8 cellular contexts compared by ENCODE assay signal in genomic region chr3:186414735-186415419, GRCh38. TPM values are rescaled to one million over a fixed set of nuclear protein-coding genes. Genes with fewer than 3 reads are reported as not detected.
DNase-seq lines count a peak whose midpoint lies in the region; ATAC-seq and TF ChIP-seq lines count a peak whose summit lies in the region.

No MANE protein-coding gene starts in this region.

- H2AFZ ChIP-seq in KMS-11 (ENCODE audit: low read depth) (peak overlapping the region; percentile 85), mammary epithelial cell (ENCODE audit: low read depth, low read length) (peak overlapping the region; percentile 25), parathyroid adenoma (no peak overlapping the region)

- no peaks in the 10 kb centered on the region for H3K27me3 ChIP-seq in KMS-11 (ENCODE audit: insufficient read depth, low read depth)
- H3K27me3 ChIP-seq in mammary epithelial cell (ENCODE audit: insufficient read depth, low read length): no peaks in the 10 kb centered on the region
- H3K27me3 ChIP-seq in parathyroid adenoma (ENCODE audit: control insufficient read depth, insufficient read depth, low read length): no peaks in the 10 kb centered on the region

- ATAC-seq in HG02884 (IDR thresholded peaks at IDR 0.05; ENCODE audit: unreplicated experiment): no peak

- peak overlapping the region; percentile 78 for H3K4me2 ChIP-seq in KMS-11
- peak overlapping the region; percentile 58 for H3K4me2 ChIP-seq in mammary epithelial cell (ENCODE audit: insufficient read depth, low read depth, low read length)
- H3K4me2 ChIP-seq in parathyroid adenoma (ENCODE audit: low read length): peak overlapping the region; percentile 73

- no peaks in the 10 kb centered on the region for H3K36me3 ChIP-seq in KMS-11 (ENCODE audit: insufficient read depth)
- H3K36me3 ChIP-seq in mammary epithelial cell (ENCODE audit: insufficient read depth, low read length): no peaks in the 10 kb centered on the region
- H3K36me3 ChIP-seq in parathyroid adenoma (ENCODE audit: control insufficient read depth, insufficient read depth, low read length): no peaks in the 10 kb centered on the region

- H3K9ac ChIP-seq in KMS-11 (peak overlapping the region; percentile 59; the same call in 1 of the 2 replicates), mammary epithelial cell (ENCODE audit: insufficient read depth, low read length) (no peak overlapping the region), parathyroid adenoma (no peak overlapping the region)

- CTCF ChIA-PET in mammary epithelial cell (lab: Charles Lee; ENCODE audit: low non-redundant PET): no interaction called here

- no TSS peak for BruUV-seq in mammary epithelial cell (replicated peaks; lab: Mats Ljungman, UMichigan)

- no peaks in the 10 kb centered on the region for H3K9me3 ChIP-seq in mammary epithelial cell (replicated peaks; ENCODE audit: insufficient read depth, low read length)
- H3K9me3 ChIP-seq in parathyroid adenoma (ENCODE audit: control insufficient read depth, low read length): no peaks in the 10 kb centered on the region

- H3K4me1 ChIP-seq in KMS-11 (ENCODE audit: low read depth, poor library complexity, severe bottlenecking): peaks cover 22% of the 10 kb centered on the region
- peaks cover 53% of the 10 kb centered on the region for H3K4me1 ChIP-seq in mammary epithelial cell (ENCODE audit: insufficient read depth, low read length)
- peaks cover 25% of the 10 kb centered on the region for H3K4me1 ChIP-seq in parathyroid adenoma

- no peak for TF ChIP-seq CTCF in KMS-11 (conservative IDR thresholded peaks at IDR 0.05; ENCODE audit: low read depth, low read length)
- no peak for TF ChIP-seq CTCF in mammary epithelial cell (conservative IDR thresholded peaks at IDR 0.05 in 1 of 2, IDR thresholded peaks at IDR 0.05 in 1 of 2; ENCODE audit: extremely low read depth in 1 of 2, insufficient read depth in 1 of 2, low read depth in 1 of 2, low read length in 2 of 2)
- TF ChIP-seq CTCF in parathyroid adenoma (IDR thresholded peaks at IDR 0.05): no peak

- WGBS in mammary epithelial cell (ENCODE audit: low coverage, missing lambda C conversion rate): 33% methylated on average over 4 of the region's 4 CpGs

- H3K79me2 ChIP-seq in KMS-11 (ENCODE audit: insufficient read depth, low read depth) (no peaks in the 10 kb centered on the region), mammary epithelial cell (ENCODE audit: insufficient read depth, low read length) (no peaks in the 10 kb centered on the region), parathyroid adenoma (no peaks in the 10 kb centered on the region)

- dilution Hi-C loops in mammary epithelial cell (cut with HindIII; ENCODE audit: low sequenced_read_pairs): loop anchor here (5.0 kb wide), 1 partner anchor 102 kb away; no protein-coding TSS in a partner anchor

- DNase-seq in CD1c-positive myeloid dendritic cell (ENCODE audit: extremely low spot score) (peak; percentile 6), mammary epithelial cell (peak; percentile 79), OCI-M2 (lab: John Stamatoyannopoulos, UW; ENCODE audit: unreplicated experiment) (no peak), NCI-H2196 (lab: John Stamatoyannopoulos, UW; ENCODE audit: unreplicated experiment) (no peak)
- no peak for DNase-seq in stimulated activated CD4-positive, alpha-beta T cell treated with anti-CD3 and anti-CD28 coated beads, Interleukin-2, amount 100 ng/mL, for 24 hours

- H4K20me1 ChIP-seq in KMS-11 (ENCODE audit: insufficient read depth) (no peaks in the 10 kb centered on the region), mammary epithelial cell (ENCODE audit: insufficient read depth, low read length) (no peaks in the 10 kb centered on the region)

- H3K27ac ChIP-seq in KMS-11: peak overlapping the region; percentile 70
- peak overlapping the region; percentile 9 for H3K27ac ChIP-seq in mammary epithelial cell (ENCODE audit: insufficient read depth, low read depth, low read length)
- peak overlapping the region; percentile 89 for H3K27ac ChIP-seq in parathyroid adenoma

- in situ Hi-C loops in mammary epithelial cell (cut with MboI; ENCODE audit: low sequenced_read_pairs in 2 of 2): no loop called here

- H3K4me3 ChIP-seq in KMS-11 (IDR thresholded peaks at IDR 0.05; ENCODE audit: insufficient read depth, low read depth, low read length): no peak overlapping the region
- no peak overlapping the region for H3K4me3 ChIP-seq in mammary epithelial cell (replicated peaks in 1 of 3; ENCODE audit: insufficient read depth in 1 of 3, low read depth in 2 of 3, low read length in 3 of 3)
- no peak overlapping the region for H3K4me3 ChIP-seq in parathyroid adenoma (ENCODE audit: low read depth, low read length)

- intact Hi-C loops in mammary epithelial cell (cut with micrococcal nuclease): no loop called here

RNA-seq across cellular contexts. Expression of gene DGKG, which starts 52.8 kb away (rescaled TPM):
- 1 to 10 TPM; 1.3 to 2.5 TPM for total RNA-seq in mammary epithelial cell
- polyA plus RNA-seq in mammary epithelial cell: 2.1 TPM
- not detected for polyA minus RNA-seq in mammary epithelial cell

Comparison
In these comparisons a context has a peak if more than half of its experiments do, and no peak if none do; other contexts are left out.
1. DNase-seq: peak in CD1c-positive myeloid dendritic cell (single experiment) and mammary epithelial cell (single experiment); none in stimulated activated CD4-positive, alpha-beta T cell treated with anti-CD3 and anti-CD28 coated beads, Interleukin-2, amount 100 ng/mL, for 24 hours (0 of 2), OCI-M2 (single experiment) and NCI-H2196 (single experiment).
2. H3K27ac ChIP-seq: peak in every context shown above with its lines; median percentile 89 in parathyroid adenoma; 70 in KMS-11; 9 in mammary epithelial cell.
3. Peak in every context shown above with its lines, with median percentiles within 50 percentile points of each other: H3K4me2 ChIP-seq.